ENCODE assay signal across 10 cellular contexts in genomic region chr2:239223029-239223329, GRCh38.
DNase-seq lines count a peak whose midpoint lies in the region; ATAC-seq and TF ChIP-seq lines count a peak whose summit lies in the region.
"Had no signal": no experiment of that assay in that cellular context is flagged by ENCODE, and none has a peak within 500 bp of the region (broad histone marks: within the 10 kb centered on the region; RNA-seq: fewer than 3 reads in every experiment).

No MANE protein-coding gene starts in this region.

- H3K27ac Mint-ChIP-seq in activated T-cell treated with anti-CD3 and anti-CD28 coated beads, Interleukin-2, amount 50 U/mL, for 24 hours: peak overlapping the region; percentile 74
- H3K27ac Mint-ChIP-seq in mesothelial cell of epicardium: peak overlapping the region; percentile 99

- whole genome bisulfite sequencing in tibial nerve, 2 donors: 27 to 31% methylated on average over 6 of the region's 6 CpGs

- peaks cover 81% of the 10 kb centered on the region for H3K4me1 Mint-ChIP-seq in activated T-cell treated with anti-CD3 and anti-CD28 coated beads, Interleukin-2, amount 50 U/mL, for 24 hours (ENCODE audit: low read depth)
- H3K4me1 Mint-ChIP-seq in mesothelial cell of epicardium: peaks cover 63% of the 10 kb centered on the region

- H3K4me3 Mint-ChIP-seq in activated T-cell treated with anti-CD3 and anti-CD28 coated beads, Interleukin-2, amount 50 U/mL, for 24 hours: no peak overlapping the region
- H3K4me3 Mint-ChIP-seq in mesothelial cell of epicardium: no peak overlapping the region

- H3K9me3 ChIP-seq in breast epithelium (no peaks in the 10 kb centered on the region), tibial nerve (no peaks in the 10 kb centered on the region), HAP-1 (no peaks in the 10 kb centered on the region)

- H3K36me3 Mint-ChIP-seq in activated T-cell treated with anti-CD3 and anti-CD28 coated beads, Interleukin-2, amount 50 U/mL, for 24 hours (ENCODE audit: low read depth): peaks cover 2% of the 10 kb centered on the region
- H3K36me3 Mint-ChIP-seq in mesothelial cell of epicardium: no peaks in the 10 kb centered on the region

- no peak overlapping the region for H3K4me3 ChIP-seq in breast epithelium
- H3K4me3 ChIP-seq in tibial nerve: peak overlapping the region in 1 of 4 donors; percentile 6
- no peak overlapping the region for H3K4me3 ChIP-seq in HAP-1

- intact Hi-C loops in breast epithelium (cut with DNase I; ENCODE audit: low total_unique reads): no loop called here

- H3K4me1 ChIP-seq in breast epithelium (peaks cover 15 to 16% of the 10 kb centered on the region in 2 donors), tibial nerve (peaks cover 0 to 85% (median 69%) of the 10 kb centered on the region in 4 donors), HAP-1 (no peaks in the 10 kb centered on the region)

- H3K27me3 ChIP-seq in breast epithelium (no peaks in the 10 kb centered on the region), tibial nerve (no peaks in the 10 kb centered on the region), HAP-1 (ENCODE audit: low read depth) (no peaks in the 10 kb centered on the region)

- TF ChIP-seq POLR2A in breast epithelium (IDR thresholded peaks at IDR 0.05) (no peak), tibial nerve (IDR thresholded peaks at IDR 0.05) (no peak)

- TF ChIP-seq EP300 in tibial nerve (IDR thresholded peaks at IDR 0.05): peak in 1 of 2 donors; percentile 51

- H3K36me3 ChIP-seq in breast epithelium (no peaks in the 10 kb centered on the region), tibial nerve (no peaks in the 10 kb centered on the region), HAP-1 (replicated peaks) (no peaks in the 10 kb centered on the region)

- no peaks in the 10 kb centered on the region for H3K27me3 Mint-ChIP-seq in activated T-cell treated with anti-CD3 and anti-CD28 coated beads, Interleukin-2, amount 50 U/mL, for 24 hours
- H3K27me3 Mint-ChIP-seq in mesothelial cell of epicardium (ENCODE audit: low read depth): no peaks in the 10 kb centered on the region

- in situ Hi-C loops in HAP-1 (cut with MboI; ENCODE audit: low sequenced_read_pairs): no loop called here

- H3K27ac ChIP-seq in breast epithelium: peak overlapping the region; percentile 70 to 80
- peak overlapping the region; percentile 67 to 94 (median 90) for H3K27ac ChIP-seq in tibial nerve

- TF ChIP-seq CTCF in breast epithelium (IDR thresholded peaks at IDR 0.05) (no peak), mesothelial cell of epicardium (IDR thresholded peaks at IDR 0.05; ENCODE audit: unreplicated experiment) (no peak), tibial nerve (IDR thresholded peaks at IDR 0.05) (no peak)

- no peak for DNase-seq in activated T-cell treated with anti-CD3 and anti-CD28 coated beads, Interleukin-2, amount 50 U/mL, for 24 hours
- DNase-seq in activated T-cell treated with anti-CD3 and anti-CD28 coated beads, Interleukin-2, amount 50 U/mL, for 48 hours: no peak
- DNase-seq in breast epithelium (ENCODE audit: low spot score in 2 of 2) (no peak), mesothelial cell of epicardium (ENCODE audit: low spot score in 2 of 2, unreplicated experiment in 2 of 2) (no peak), tibial nerve (ENCODE audit: low spot score in 2 of 2) (no peak), globus pallidus (ENCODE audit: low spot score) (no peak), HAP-1 (ENCODE audit: low spot score in 2 of 2) (no peak)
- DNase-seq: activated CD8-positive, alpha-beta memory T cell treated with anti-CD3 and anti-CD28 coated beads for 24 hours; NCI-H524 had no signal

- no peak for ATAC-seq in GM21825 (IDR thresholded peaks at IDR 0.05; ENCODE audit: unreplicated experiment)

- no peaks in the 10 kb centered on the region for H3K9me3 Mint-ChIP-seq in activated T-cell treated with anti-CD3 and anti-CD28 coated beads, Interleukin-2, amount 50 U/mL, for 24 hours
- H3K9me3 Mint-ChIP-seq in mesothelial cell of epicardium: no peaks in the 10 kb centered on the region
